In genomic region chr5:167985373-167985772, GRCh38 we compare ENCODE assay signal across 23 cellular contexts.
"Had no signal": no experiment of that assay in that cellular context is flagged by ENCODE, and none has a peak within 500 bp of the region (broad histone marks: within the 10 kb centered on the region; RNA-seq: fewer than 3 reads in every experiment).

No MANE protein-coding gene starts in this region.

- DNase-seq: activated CD8-positive, alpha-beta memory T cell treated with anti-CD3 and anti-CD28 coated beads for 24 hours; activated CD8-positive, alpha-beta memory T cell treated with anti-CD3 and anti-CD28 coated beads, Interleukin-2, amount 50 U/mL, for 4 hours; activated T-cell treated with anti-CD3 and anti-CD28 coated beads, Interleukin-2, amount 50 U/mL, for 24 hours; adrenal gland; dorsolateral prefrontal cortex; effector memory CD8-positive, alpha-beta T cell; esophagus squamous epithelium; heart right ventricle; mesendoderm; mucosa of descending colon; nephron progenitor cell; stimulated activated CD4-positive, alpha-beta T cell treated with anti-CD3 and anti-CD28 coated beads, Interleukin-4, amount 100 ng/mL, for 24 hours; stimulated activated naive CD8-positive, alpha-beta T cell treated with anti-CD3 and anti-CD28 coated beads, Interleukin-15, Interleukin-2, amounts not matched to agents 100 U/mL and 50 U/mL, for 24 hours; T1000; upper lobe of left lung had no signal

- H3K79me2 ChIP-seq: parathyroid adenoma had no signal

- H3K4me1 ChIP-seq: adrenal gland, ascending aorta, breast epithelium, gastroesophageal sphincter, parathyroid adenoma, upper lobe of left lung had no signal

- H3K9ac ChIP-seq: parathyroid adenoma had no signal

- H3K36me3 ChIP-seq: adrenal gland, ascending aorta, breast epithelium, esophagus squamous epithelium, gastroesophageal sphincter, heart right ventricle, upper lobe of left lung had no signal

- H3K4me3 ChIP-seq: adrenal gland, ascending aorta, breast epithelium, dorsolateral prefrontal cortex, esophagus squamous epithelium, gastroesophageal sphincter, heart right ventricle, mucosa of descending colon, upper lobe of left lung had no signal

- ATAC-seq: activated T-helper 17 cell treated with anti-CD3 and anti-CD28 coated beads, Interleukin-2, amount 50 U/mL, for 72 hours; effector memory CD8-positive, alpha-beta T cell; gastroesophageal sphincter; mucosa of descending colon; stimulated activated naive CD8-positive, alpha-beta T cell treated with anti-CD3 and anti-CD28 coated beads, Interleukin-15, Interleukin-2, amounts not matched to agents 100 U/mL and 50 U/mL, for 24 hours; WTC11 had no signal

- H3K27ac ChIP-seq: adrenal gland, ascending aorta, breast epithelium, dorsolateral prefrontal cortex, esophagus squamous epithelium, gastroesophageal sphincter, heart right ventricle, parathyroid adenoma, upper lobe of left lung had no signal

- H2AFZ ChIP-seq: parathyroid adenoma had no signal

- H3K27me3 ChIP-seq: adrenal gland, ascending aorta, breast epithelium, dorsolateral prefrontal cortex, gastroesophageal sphincter, heart right ventricle had no signal

- H3K9me3 ChIP-seq: adrenal gland, ascending aorta, breast epithelium, esophagus squamous epithelium, gastroesophageal sphincter, heart right ventricle, mucosa of descending colon, upper lobe of left lung had no signal

- FAIRE-seq: colon, keratinocyte had no signal
